32 cellular contexts compared by ENCODE assay signal in genomic region chr6:30974488-30975252, GRCh38. TPM values are rescaled to one million over a fixed set of nuclear protein-coding genes. Genes with fewer than 3 reads are reported as not detected.
A peak's percentile ranks its signal among the peaks of the same experiment; 100 is the strongest.
DNase-seq lines count a peak whose midpoint lies in the region; ATAC-seq, FAIRE-seq and TF ChIP-seq lines count a peak whose summit lies in the region.
"Had no signal": no experiment of that assay in that cellular context is flagged by ENCODE, and none has a peak within 500 bp of the region (broad histone marks: within the 10 kb centered on the region; RNA-seq: fewer than 3 reads in every experiment).

No MANE protein-coding gene starts in this region.

- no peak for FAIRE-seq in K562 (lab: Jason Lieb, UNC)
- FAIRE-seq: GM12891, H54, HTR-8/SVneo had no signal

- in situ Hi-C loops in mammary epithelial cell (cut with MboI; ENCODE audit: low sequenced_read_pairs in 2 of 2), result no loop called here
- in situ Hi-C loops in K562 (cut with MboI), result no loop called here

- no peaks in the 10 kb centered on the region for H3K9me1 ChIP-seq in K562 (ENCODE audit: control insufficient read depth, insufficient read depth, low read length)

- H3K36me3 Mint-ChIP-seq in MCF 10A (ENCODE audit: insufficient read depth, unreplicated experiment) (no peaks in the 10 kb centered on the region), neural progenitor cell (no peaks in the 10 kb centered on the region)
- no peaks in the 10 kb centered on the region for H3K36me3 Mint-ChIP-seq in activated T-helper 2 cell treated with anti-CD3 and anti-CD28 coated beads, Interferon-gamma antibody, Interleukin-2, Interleukin-4, amounts not matched to agents 10 μg/mL and 5 μg/mL and 100 μg/mL, durations not matched to agents 14 hours and 24 hours and 36 hours (ENCODE audit: low read depth)
- H3K36me3 Mint-ChIP-seq: CD14-positive monocyte; CD8-positive, alpha-beta memory T cell had no signal

- no peak overlapping the region for H3K9ac ChIP-seq in mammary epithelial cell (ENCODE audit: insufficient read depth, low read length)
- no peak overlapping the region for H3K9ac ChIP-seq in K562 (ENCODE audit: insufficient read depth in 1 of 2, low read depth in 2 of 2, low read length in 2 of 2)
- no peak overlapping the region for H3K9ac ChIP-seq in neural progenitor cell

- 88% methylated on average over 4 of the region's 4 CpGs for WGBS in mammary epithelial cell (ENCODE audit: low coverage, missing lambda C conversion rate)
- 3% methylated on average over 4 of the region's 4 CpGs for WGBS in K562 (ENCODE audit: insufficient coverage, low coverage, missing lambda C conversion rate)

- dilution Hi-C loops in mammary epithelial cell (cut with HindIII; ENCODE audit: low sequenced_read_pairs), result no loop called here

- no peak overlapping the region for H3K4me2 ChIP-seq in mammary epithelial cell (ENCODE audit: insufficient read depth, low read depth, low read length)
- no peak overlapping the region for H3K4me2 ChIP-seq in K562 (ENCODE audit: insufficient read depth, low read length)
- no peak overlapping the region for H3K4me2 ChIP-seq in neural progenitor cell
- H3K4me2 ChIP-seq: PC-9 had no signal

- CTCF ChIA-PET in mammary epithelial cell (lab: Charles Lee; ENCODE audit: low non-redundant PET) (no interaction called here), MCF 10A (lab: Yijun Ruan, JAX) (interaction anchor here (0.9 kb wide), 1 partner anchor 9 kb away, joined by 3 read pairs; the partner anchor contains the start of gene MUC21), K562 (lab: Yijun Ruan, JAX; ENCODE audit: low intra/inter-chr PET ratio) (interaction anchor here (0.9 kb wide), 1 partner anchor 32 kb away, joined by 3 read pairs; no protein-coding TSS in a partner anchor)

- H3K27me3 ChIP-seq in mammary epithelial cell (ENCODE audit: insufficient read depth, low read length) (no peaks in the 10 kb centered on the region), K562 (ENCODE audit: control insufficient read depth in 2 of 2, insufficient read depth in 2 of 2, low read length in 2 of 2) (peaks cover 34 to 45% of the 10 kb centered on the region in 2 experiments), foreskin keratinocyte (peaks cover 7% of the 10 kb centered on the region), neural progenitor cell (no peaks in the 10 kb centered on the region)

- H4K20me1 ChIP-seq in mammary epithelial cell (ENCODE audit: insufficient read depth, low read length) (no peaks in the 10 kb centered on the region), K562 (replicated peaks; ENCODE audit: control insufficient read depth, insufficient read depth, low read length) (no peaks in the 10 kb centered on the region), neural progenitor cell (ENCODE audit: low read depth) (no peaks in the 10 kb centered on the region)

- no peak for TF ChIP-seq EP300 in K562 (IDR thresholded peaks at IDR 0.05; ENCODE audit: low read length)

- intact Hi-C loops in mammary epithelial cell (cut with micrococcal nuclease), result no loop called here
- intact Hi-C loops in MCF 10A (cut with micrococcal nuclease), result no loop called here
- intact Hi-C loops in K562 (cut with micrococcal nuclease), result no loop called here
- intact Hi-C loops in activated T-helper 2 cell treated with anti-CD3 and anti-CD28 coated beads, Interferon-gamma antibody, Interleukin-2, Interleukin-4, amounts not matched to agents 10 μg/mL and 5 μg/mL and 100 μg/mL, durations not matched to agents 14 hours and 24 hours and 36 hours (cut with micrococcal nuclease), result no loop called here

- H3K79me2 ChIP-seq in mammary epithelial cell (ENCODE audit: insufficient read depth, low read length) (no peaks in the 10 kb centered on the region), K562 (ENCODE audit: control insufficient read depth, insufficient read depth, low read length) (no peaks in the 10 kb centered on the region), neural progenitor cell (ENCODE audit: low read depth) (no peaks in the 10 kb centered on the region)

- no peak for TF ChIP-seq CTCF in mammary epithelial cell (conservative IDR thresholded peaks at IDR 0.05 in 1 of 2, IDR thresholded peaks at IDR 0.05 in 1 of 2; ENCODE audit: extremely low read depth in 1 of 2, insufficient read depth in 1 of 2, low read depth in 1 of 2, low read length in 2 of 2)
- TF ChIP-seq CTCF in MCF 10A (IDR thresholded peaks at IDR 0.05; ENCODE audit: unreplicated experiment), result no peak
- TF ChIP-seq CTCF in K562 (IDR thresholded peaks at IDR 0.05 in 2 of 3, conservative IDR thresholded peaks at IDR 0.05 in 1 of 3; ENCODE audit: insufficient read depth in 2 of 3, low read depth in 1 of 3, low read length in 3 of 3), result peak in 2 of 3 experiments; percentile 16 to 25; a peak in 3 of 6 replicates
- peak; percentile 2 for TF ChIP-seq CTCF in foreskin keratinocyte (conservative IDR thresholded peaks at IDR 0.05)
- no peak for TF ChIP-seq CTCF in neural progenitor cell (IDR thresholded peaks at IDR 0.05)
- no peak for TF ChIP-seq CTCF in GM10266 (IDR thresholded peaks at IDR 0.05; ENCODE audit: control insufficient read depth, insufficient read depth, low read depth, missing control alignments)

- H3F3A ChIP-seq in neural progenitor cell (ENCODE audit: low read depth), result no peaks in the 10 kb centered on the region

- H3K9me3 ChIP-seq in mammary epithelial cell (replicated peaks; ENCODE audit: insufficient read depth, low read length), result no peaks in the 10 kb centered on the region
- no peaks in the 10 kb centered on the region for H3K9me3 ChIP-seq in K562 (replicated peaks; ENCODE audit: control insufficient read depth, insufficient read depth, low read depth, low read length)
- H3K9me3 ChIP-seq in neural progenitor cell (ENCODE audit: low read depth), result no peaks in the 10 kb centered on the region
- H3K9me3 ChIP-seq: BE2C had no signal

- no peaks in the 10 kb centered on the region for H3K27me3 Mint-ChIP-seq in MCF 10A (ENCODE audit: insufficient read depth, unreplicated experiment)
- peaks cover 5% of the 10 kb centered on the region for H3K27me3 Mint-ChIP-seq in neural progenitor cell (ENCODE audit: insufficient read depth, low read depth)
- H3K27me3 Mint-ChIP-seq in activated T-helper 2 cell treated with anti-CD3 and anti-CD28 coated beads, Interferon-gamma antibody, Interleukin-2, Interleukin-4, amounts not matched to agents 10 μg/mL and 5 μg/mL and 100 μg/mL, durations not matched to agents 14 hours and 24 hours and 36 hours (ENCODE audit: low read depth), result peaks cover 28% of the 10 kb centered on the region

- H3K4me1 ChIP-seq in mammary epithelial cell (ENCODE audit: insufficient read depth, low read length) (no peaks in the 10 kb centered on the region), K562 (replicated peaks in 1 of 2; ENCODE audit: control insufficient read depth in 2 of 2, insufficient read depth in 2 of 2, low read length in 2 of 2) (no peaks in the 10 kb centered on the region), foreskin keratinocyte (peaks cover 4% of the 10 kb centered on the region), neural progenitor cell (no peaks in the 10 kb centered on the region)
- H3K4me1 ChIP-seq: BE2C had no signal

- ATAC-seq in K562 (peak; percentile 78), foreskin keratinocyte (no peak), HG03571 (IDR thresholded peaks at IDR 0.05; ENCODE audit: unreplicated experiment) (no peak)

- H3K4me3 ChIP-seq in mammary epithelial cell (replicated peaks in 1 of 3; ENCODE audit: insufficient read depth in 1 of 3, low read depth in 2 of 3, low read length in 3 of 3) (no peak overlapping the region), K562 (no peak overlapping the region), neural progenitor cell (no peak overlapping the region)
- H3K4me3 ChIP-seq: PC-9 had no signal

- no peaks in the 10 kb centered on the region for H3K9me3 Mint-ChIP-seq in MCF 10A (ENCODE audit: unreplicated experiment)
- no peaks in the 10 kb centered on the region for H3K9me3 Mint-ChIP-seq in neural progenitor cell
- H3K9me3 Mint-ChIP-seq in activated T-helper 2 cell treated with anti-CD3 and anti-CD28 coated beads, Interferon-gamma antibody, Interleukin-2, Interleukin-4, amounts not matched to agents 10 μg/mL and 5 μg/mL and 100 μg/mL, durations not matched to agents 14 hours and 24 hours and 36 hours, result no peaks in the 10 kb centered on the region
- H3K9me3 Mint-ChIP-seq: CD8-positive, alpha-beta memory T cell had no signal

- H3K4me1 Mint-ChIP-seq in MCF 10A (ENCODE audit: insufficient read depth, unreplicated experiment) (peaks cover 5% of the 10 kb centered on the region), neural progenitor cell (no peaks in the 10 kb centered on the region)
- no peaks in the 10 kb centered on the region for H3K4me1 Mint-ChIP-seq in activated T-helper 2 cell treated with anti-CD3 and anti-CD28 coated beads, Interferon-gamma antibody, Interleukin-2, Interleukin-4, amounts not matched to agents 10 μg/mL and 5 μg/mL and 100 μg/mL, durations not matched to agents 14 hours and 24 hours and 36 hours (ENCODE audit: low read depth)
- H3K4me1 Mint-ChIP-seq: CD14-positive monocyte; CD8-positive, alpha-beta memory T cell had no signal

- no peak overlapping the region for H3K27ac Mint-ChIP-seq in MCF 10A (ENCODE audit: low read depth, unreplicated experiment)
- no peak overlapping the region for H3K27ac Mint-ChIP-seq in neural progenitor cell
- no peak overlapping the region for H3K27ac Mint-ChIP-seq in activated T-helper 2 cell treated with anti-CD3 and anti-CD28 coated beads, Interferon-gamma antibody, Interleukin-2, Interleukin-4, amounts not matched to agents 10 μg/mL and 5 μg/mL and 100 μg/mL, durations not matched to agents 14 hours and 24 hours and 36 hours
- H3K27ac Mint-ChIP-seq: CD14-positive monocyte; CD8-positive, alpha-beta memory T cell had no signal

- peak in 1 of 2 experiments; percentile 23; a peak in 1 of 4 replicates for TF ChIP-seq RAD21 in K562 (CRISPR knock-in tag; conservative IDR thresholded peaks at IDR 0.05 in 1 of 2, IDR thresholded peaks at IDR 0.05 in 1 of 2)

- POLR2A ChIA-PET in MCF 10A (lab: Yijun Ruan, JAX) (interaction anchor here (0.9 to 1.6 kb wide), 2 partner anchors 11 to 14 kb away, joined by 3 to 4 read pairs; no protein-coding TSS in a partner anchor), K562 (lab: Yijun Ruan, JAX) (interaction anchor here (0.6 to 1.8 kb wide), 5 partner anchors 10 to 61 kb away, joined by 3 to 5 read pairs (median 4); partner anchors contain the start of gene VARS2)

- H3K27ac ChIP-seq in mammary epithelial cell (ENCODE audit: insufficient read depth, low read depth, low read length) (no peak overlapping the region), K562 (ENCODE audit: extremely low read depth, low read depth, low read length) (no peak overlapping the region), foreskin keratinocyte (no peak overlapping the region), neural progenitor cell (no peak overlapping the region)
- H3K27ac ChIP-seq: PC-9 had no signal

- H2AFZ ChIP-seq in mammary epithelial cell (ENCODE audit: low read depth, low read length), result no peak overlapping the region
- no peak overlapping the region for H2AFZ ChIP-seq in K562 (ENCODE audit: low read depth, low read length)
- no peak overlapping the region for H2AFZ ChIP-seq in neural progenitor cell (replicated peaks)
- H2AFZ ChIP-seq: PC-9 had no signal

- H3K36me3 ChIP-seq in mammary epithelial cell (ENCODE audit: insufficient read depth, low read length) (no peaks in the 10 kb centered on the region), K562 (ENCODE audit: control insufficient read depth, insufficient read depth, low read length) (no peaks in the 10 kb centered on the region), neural progenitor cell (no peaks in the 10 kb centered on the region)
- H3K36me3 ChIP-seq: BE2C had no signal

- BruUV-seq in mammary epithelial cell (replicated peaks; lab: Mats Ljungman, UMichigan), result no TSS peak
- BruUV-seq in MCF 10A (replicated peaks; lab: Mats Ljungman, UMichigan), result no TSS peak
- BruUV-seq in K562 (replicated peaks; lab: Mats Ljungman, UMichigan), result no TSS peak

- DNase-seq in mammary epithelial cell (peak; percentile 18), MCF 10A (ENCODE audit: unreplicated experiment) (no peak), K562 (ENCODE audit: extremely low read depth in 1 of 4, low spot score in 3 of 4) (peak in 2 of 4 experiments; percentile 18 to 43), foreskin keratinocyte (no peak), neural progenitor cell (ENCODE audit: low spot score) (peak; percentile 12), GM10266 (ENCODE audit: extremely low spot score) (no peak)
- no peak for DNase-seq in activated T-helper 2 cell treated with anti-CD3 and anti-CD28 coated beads, Interferon-gamma antibody, Interleukin-2, Interleukin-4, amounts not matched to agents 10 μg/mL and 5 μg/mL and 100 μg/mL, durations not matched to agents 14 hours and 24 hours and 36 hours (ENCODE audit: low spot score)
- DNase-seq: 8988T; ACHN; BE2C; CD8-positive, alpha-beta memory T cell; DMS 273 treated with DMSO at 0.1 percent for 48 hours; DMS79; EL; GDM1; IMR-90; NCI-H1092; NCI-H1436; NCI-H187; NCI-H2107; NCI-H446; NCI-H524 treated with DMSO at 0.1 percent for 48 hours; NCI-H774; PC-9; SHP77 had no signal

- H3K4me3 Mint-ChIP-seq in MCF 10A (ENCODE audit: unreplicated experiment) (no peak overlapping the region), neural progenitor cell (no peak overlapping the region)
- no peak overlapping the region for H3K4me3 Mint-ChIP-seq in activated T-helper 2 cell treated with anti-CD3 and anti-CD28 coated beads, Interferon-gamma antibody, Interleukin-2, Interleukin-4, amounts not matched to agents 10 μg/mL and 5 μg/mL and 100 μg/mL, durations not matched to agents 14 hours and 24 hours and 36 hours (ENCODE audit: low read depth)
- H3K4me3 Mint-ChIP-seq: CD14-positive monocyte; CD8-positive, alpha-beta memory T cell had no signal

- TF ChIP-seq POLR2A in K562 (conservative IDR thresholded peaks at IDR 0.05), result no peak

RNA-seq across cellular contexts. Expression of gene MUC21, which starts 8.8 kb away (rescaled TPM):
- total RNA-seq in mammary epithelial cell, result not detected
- polyA plus RNA-seq in mammary epithelial cell, result not detected
- not detected for polyA minus RNA-seq in mammary epithelial cell
- total RNA-seq in MCF 10A (2022), result not detected in 2 replicates
- total RNA-seq in K562 (2011; cell fraction: chromatin; rRNA removed; ENCODE audit: low replicate concordance), result not detected in 2 replicates
- not detected in 2 replicates for total RNA-seq in K562 (2011; cell fraction: nucleolus; rRNA removed)
- total RNA-seq in K562 (2011; cell fraction: nucleoplasm; rRNA removed), result not detected in 2 replicates
- not detected in 2 replicates for total RNA-seq in K562 (2014; rRNA removed)
- not detected in 2 replicates for total RNA-seq in K562 (2014; rRNA removed; fragmentation: Illumina TruSeq; extraction: Trizol)
- not detected in 2 replicates for total RNA-seq in K562 (2015; rRNA removed; fragmentation: Illumina TruSeq; extraction: Trizol)
- total RNA-seq in K562 (2021), result not detected in 2 replicates
- not detected in 2 replicates for polyA plus RNA-seq in K562 (2011; rRNA removed)
- polyA plus RNA-seq in K562 (2011; cell fraction: cytosol; rRNA removed), result not detected in 2 replicates
- polyA plus RNA-seq in K562 (2011; cell fraction: nucleus; rRNA removed), result not detected in 2 replicates
- polyA plus RNA-seq in K562 (2012), result not detected in 2 replicates
- polyA plus RNA-seq in K562 (2014; fragmentation: Illumina TruSeq; extraction: Trizol), result not detected in 2 replicates
- polyA plus RNA-seq in K562 (2014; fragmentation: Nextera tagmentation; extraction: Ambion mirVana), result not detected
- not detected in 2 replicates for polyA plus RNA-seq in K562 (2014; rRNA removed)
- not detected in 2 replicates for polyA minus RNA-seq in K562 (2011; rRNA and poly(A)+ RNA removed)
- not detected in 2 replicates for polyA minus RNA-seq in K562 (2011; cell fraction: cytosol; rRNA and poly(A)+ RNA removed)
- polyA minus RNA-seq in K562 (2011; cell fraction: nucleus; rRNA and poly(A)+ RNA removed), result not detected in 2 replicates
- not detected in 2 replicates for total RNA-seq in foreskin keratinocyte
- polyA plus RNA-seq in foreskin keratinocyte, result not detected in 2 replicates
- not detected in 2 replicates for total RNA-seq in neural progenitor cell (ENCODE audit: low replicate concordance)
- total RNA-seq in activated T-helper 2 cell treated with anti-CD3 and anti-CD28 coated beads, Interferon-gamma antibody, Interleukin-2, Interleukin-4, amounts not matched to agents 10 μg/mL and 5 μg/mL and 100 μg/mL, durations not matched to agents 14 hours and 24 hours and 36 hours, result not detected in 2 replicates
- total RNA-seq: CD8-positive, alpha-beta memory T cell; IMR-90; RPMI7951; SK-MEL-5 had no signal
- polyA plus RNA-seq: CD14-positive monocyte; CD8-positive, alpha-beta memory T cell; IMR-90 had no signal

RNA-seq across cellular contexts. Expression of gene MUCL3, which starts 33.9 kb away (rescaled TPM):
- total RNA-seq in mammary epithelial cell (not detected), MCF 10A (2022) (not detected in 2 replicates), K562 (2014; rRNA removed) (not detected in 2 replicates), K562 (2014; rRNA removed; fragmentation: Illumina TruSeq; extraction: Trizol) (not detected in 2 replicates), K562 (2015; rRNA removed; fragmentation: Illumina TruSeq; extraction: Trizol) (not detected in 2 replicates), K562 (2021) (not detected in 2 replicates), foreskin keratinocyte (not detected in 2 replicates), neural progenitor cell (ENCODE audit: low replicate concordance) (0.03 TPM in 1 of 2 replicates, not detected in the other)
- polyA plus RNA-seq in mammary epithelial cell (0.03 TPM), K562 (2011; rRNA removed) (not detected in 2 replicates), K562 (2014; fragmentation: Illumina TruSeq; extraction: Trizol) (not detected in 2 replicates), K562 (2014; fragmentation: Nextera tagmentation; extraction: Ambion mirVana) (not detected), K562 (2014; rRNA removed) (0.07 TPM in 1 of 2 replicates, not detected in the other), foreskin keratinocyte (not detected in 2 replicates)
- polyA minus RNA-seq in mammary epithelial cell, result not detected
- not detected in 2 replicates for total RNA-seq in K562 (2011; cell fraction: chromatin; rRNA removed; ENCODE audit: low replicate concordance)
- not detected in 2 replicates for total RNA-seq in K562 (2011; cell fraction: nucleolus; rRNA removed)
- not detected in 2 replicates for total RNA-seq in K562 (2011; cell fraction: nucleoplasm; rRNA removed)
- not detected in 2 replicates for polyA plus RNA-seq in K562 (2011; cell fraction: cytosol; rRNA removed)
- polyA plus RNA-seq in K562 (2011; cell fraction: nucleus; rRNA removed), result not detected in 2 replicates
- 0.03 and 0.07 TPM in 2 replicates for polyA plus RNA-seq in K562 (2012)
- polyA minus RNA-seq in K562 (2011; rRNA and poly(A)+ RNA removed), result not detected in 2 replicates
- not detected in 2 replicates for polyA minus RNA-seq in K562 (2011; cell fraction: cytosol; rRNA and poly(A)+ RNA removed)
- polyA minus RNA-seq in K562 (2011; cell fraction: nucleus; rRNA and poly(A)+ RNA removed), result not detected in 2 replicates
- not detected in 2 replicates for total RNA-seq in activated T-helper 2 cell treated with anti-CD3 and anti-CD28 coated beads, Interferon-gamma antibody, Interleukin-2, Interleukin-4, amounts not matched to agents 10 μg/mL and 5 μg/mL and 100 μg/mL, durations not matched to agents 14 hours and 24 hours and 36 hours
- total RNA-seq: CD8-positive, alpha-beta memory T cell; IMR-90; PC-9; RPMI7951; SK-MEL-5 had no signal
- polyA plus RNA-seq: CD14-positive monocyte; CD8-positive, alpha-beta memory T cell; IMR-90 had no signal

RNA-seq across cellular contexts. Expression of gene MUC22, which starts 35.6 kb away (rescaled TPM):
- not detected for total RNA-seq in mammary epithelial cell
- polyA plus RNA-seq in mammary epithelial cell, result not detected
- polyA minus RNA-seq in mammary epithelial cell, result not detected
- total RNA-seq in MCF 10A (2022), result not detected in 2 replicates
- not detected in 2 replicates for total RNA-seq in K562 (2011; cell fraction: chromatin; rRNA removed; ENCODE audit: low replicate concordance)
- total RNA-seq in K562 (2011; cell fraction: nucleolus; rRNA removed), result not detected in 2 replicates
- total RNA-seq in K562 (2011; cell fraction: nucleoplasm; rRNA removed), result not detected in 2 replicates
- not detected in 2 replicates for total RNA-seq in K562 (2014; rRNA removed)
- total RNA-seq in K562 (2014; rRNA removed; fragmentation: Illumina TruSeq; extraction: Trizol), result not detected in 2 replicates
- total RNA-seq in K562 (2015; rRNA removed; fragmentation: Illumina TruSeq; extraction: Trizol), result not detected in 2 replicates
- not detected in 2 replicates for total RNA-seq in K562 (2021)
- polyA plus RNA-seq in K562 (2011; rRNA removed), result not detected in 2 replicates
- polyA plus RNA-seq in K562 (2011; cell fraction: cytosol; rRNA removed), result not detected in 2 replicates
- polyA plus RNA-seq in K562 (2011; cell fraction: nucleus; rRNA removed), result 0.01 TPM in 1 of 2 replicates, not detected in the other
- not detected in 2 replicates for polyA plus RNA-seq in K562 (2012)
- 0.01 TPM in 1 of 2 replicates, not detected in the other for polyA plus RNA-seq in K562 (2014; fragmentation: Illumina TruSeq; extraction: Trizol)
- polyA plus RNA-seq in K562 (2014; fragmentation: Nextera tagmentation; extraction: Ambion mirVana), result not detected
- 0.03 TPM in 1 of 2 replicates, not detected in the other for polyA plus RNA-seq in K562 (2014; rRNA removed)
- polyA minus RNA-seq in K562 (2011; rRNA and poly(A)+ RNA removed), result 0.03 TPM in 1 of 2 replicates, not detected in the other
- polyA minus RNA-seq in K562 (2011; cell fraction: cytosol; rRNA and poly(A)+ RNA removed), result not detected in 2 replicates
- polyA minus RNA-seq in K562 (2011; cell fraction: nucleus; rRNA and poly(A)+ RNA removed), result not detected in 2 replicates
- total RNA-seq in foreskin keratinocyte, result not detected in 2 replicates
- polyA plus RNA-seq in foreskin keratinocyte, result not detected in 2 replicates
- total RNA-seq in neural progenitor cell (ENCODE audit: low replicate concordance), result 0.03 TPM in 1 of 2 replicates, not detected in the other
- not detected in 2 replicates for total RNA-seq in activated T-helper 2 cell treated with anti-CD3 and anti-CD28 coated beads, Interferon-gamma antibody, Interleukin-2, Interleukin-4, amounts not matched to agents 10 μg/mL and 5 μg/mL and 100 μg/mL, durations not matched to agents 14 hours and 24 hours and 36 hours
- total RNA-seq: CD8-positive, alpha-beta memory T cell; IMR-90; PC-9; RPMI7951; SK-MEL-5 had no signal
- polyA plus RNA-seq: CD14-positive monocyte; CD8-positive, alpha-beta memory T cell had no signal

RNA-seq across cellular contexts. Expression of gene SFTA2, which starts 42.7 kb away (rescaled TPM):
- total RNA-seq in mammary epithelial cell (not detected), MCF 10A (2022) (not detected in 2 replicates), K562 (2014; rRNA removed) (not detected in 2 replicates), K562 (2014; rRNA removed; fragmentation: Illumina TruSeq; extraction: Trizol) (not detected in 2 replicates), K562 (2015; rRNA removed; fragmentation: Illumina TruSeq; extraction: Trizol) (not detected in 2 replicates), K562 (2021) (0.78 TPM in 1 of 2 replicates, not detected in the other), foreskin keratinocyte (not detected in 2 replicates), neural progenitor cell (ENCODE audit: low replicate concordance) (not detected in 2 replicates)
- polyA plus RNA-seq in mammary epithelial cell (not detected), K562 (2011; rRNA removed) (not detected in 2 replicates), K562 (2014; fragmentation: Illumina TruSeq; extraction: Trizol) (not detected in 2 replicates), K562 (2014; fragmentation: Nextera tagmentation; extraction: Ambion mirVana) (not detected), K562 (2014; rRNA removed) (not detected in 2 replicates), foreskin keratinocyte (not detected in 2 replicates)
- not detected for polyA minus RNA-seq in mammary epithelial cell
- not detected in 2 replicates for total RNA-seq in K562 (2011; cell fraction: chromatin; rRNA removed; ENCODE audit: low replicate concordance)
- total RNA-seq in K562 (2011; cell fraction: nucleolus; rRNA removed), result not detected in 2 replicates
- not detected in 2 replicates for total RNA-seq in K562 (2011; cell fraction: nucleoplasm; rRNA removed)
- not detected in 2 replicates for polyA plus RNA-seq in K562 (2011; cell fraction: cytosol; rRNA removed)
- polyA plus RNA-seq in K562 (2011; cell fraction: nucleus; rRNA removed), result not detected in 2 replicates
- 0.17 TPM in 1 of 2 replicates, not detected in the other for polyA plus RNA-seq in K562 (2012)
- polyA minus RNA-seq in K562 (2011; rRNA and poly(A)+ RNA removed), result not detected in 2 replicates
- not detected in 2 replicates for polyA minus RNA-seq in K562 (2011; cell fraction: cytosol; rRNA and poly(A)+ RNA removed)
- polyA minus RNA-seq in K562 (2011; cell fraction: nucleus; rRNA and poly(A)+ RNA removed), result not detected in 2 replicates
- total RNA-seq in activated T-helper 2 cell treated with anti-CD3 and anti-CD28 coated beads, Interferon-gamma antibody, Interleukin-2, Interleukin-4, amounts not matched to agents 10 μg/mL and 5 μg/mL and 100 μg/mL, durations not matched to agents 14 hours and 24 hours and 36 hours, result not detected in 2 replicates
- total RNA-seq: CD8-positive, alpha-beta memory T cell; IMR-90; SK-MEL-5 had no signal
- polyA plus RNA-seq: CD14-positive monocyte; CD8-positive, alpha-beta memory T cell; IMR-90 had no signal

Comparison
In these comparisons a context has a peak if more than half of its experiments do, and no peak if none do; other contexts are left out.
1. DNase-seq: peak in mammary epithelial cell (single experiment) and neural progenitor cell (single experiment); none in MCF 10A (single experiment), foreskin keratinocyte (0 of 2), GM10266 (single experiment) and activated T-helper 2 cell treated with anti-CD3 and anti-CD28 coated beads, Interferon-gamma antibody, Interleukin-2, Interleukin-4, amounts not matched to agents 10 μg/mL and 5 μg/mL and 100 μg/mL, durations not matched to agents 14 hours and 24 hours and 36 hours (single experiment).
2. CTCF ChIP-seq: peak in K562 (2 of 3) and foreskin keratinocyte (single experiment); none in mammary epithelial cell (0 of 2), MCF 10A (single experiment), neural progenitor cell (single experiment) and GM10266 (single experiment).